1 cellular context compared by ENCODE assay signal in the genomic region with DNA sequence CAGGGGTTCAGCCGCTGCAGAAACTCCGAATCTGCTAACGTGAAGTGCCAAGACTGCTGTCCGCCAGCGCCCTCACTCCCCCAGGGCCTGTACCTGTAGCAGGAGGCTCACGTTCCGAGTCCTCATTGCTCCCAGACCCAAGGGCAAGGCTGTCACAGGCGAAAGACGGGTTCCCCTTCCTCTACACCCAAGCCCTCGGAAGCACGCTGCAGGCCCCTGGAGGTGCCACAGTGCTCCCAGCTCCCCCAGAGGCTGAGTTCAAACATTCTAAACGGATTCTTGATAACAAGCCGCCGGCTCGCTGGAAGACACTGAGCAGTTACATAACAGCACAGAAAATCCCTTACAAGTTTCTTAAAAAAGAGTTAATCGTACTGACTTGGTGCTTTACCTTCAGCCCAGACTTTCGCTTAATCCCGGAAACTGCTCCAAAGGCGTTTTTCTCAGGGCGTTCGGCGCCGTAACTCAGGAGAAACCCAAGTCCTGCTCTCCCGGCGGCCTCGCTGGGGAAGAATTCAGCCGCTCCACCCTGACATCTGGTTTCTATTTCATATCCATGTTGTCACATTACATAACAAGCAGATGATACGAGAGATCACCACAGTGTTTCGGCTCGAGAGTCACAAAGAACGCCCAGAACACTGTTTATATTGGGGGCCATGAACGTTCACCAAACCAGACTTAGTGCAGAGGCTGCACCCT.
TF ChIP-seq lines count a peak whose summit lies in the region.

No MANE protein-coding gene starts in this region.

TF ChIP-seq in IMR-90, 13 proteins besides CTCF, POLR2A, EP300 and RAD21 (continued from another document):
- TF ChIP-seq, protein P1, sequence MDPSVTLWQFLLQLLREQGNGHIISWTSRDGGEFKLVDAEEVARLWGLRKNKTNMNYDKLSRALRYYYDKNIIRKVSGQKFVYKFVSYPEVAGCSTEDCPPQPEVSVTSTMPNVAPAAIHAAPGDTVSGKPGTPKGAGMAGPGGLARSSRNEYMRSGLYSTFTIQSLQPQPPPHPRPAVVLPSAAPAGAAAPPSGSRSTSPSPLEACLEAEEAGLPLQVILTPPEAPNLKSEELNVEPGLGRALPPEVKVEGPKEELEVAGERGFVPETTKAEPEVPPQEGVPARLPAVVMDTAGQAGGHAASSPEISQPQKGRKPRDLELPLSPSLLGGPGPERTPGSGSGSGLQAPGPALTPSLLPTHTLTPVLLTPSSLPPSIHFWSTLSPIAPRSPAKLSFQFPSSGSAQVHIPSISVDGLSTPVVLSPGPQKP (IDR thresholded peaks at IDR 0.05; ENCODE audit: borderline replicate concordance, low read depth, low read length), result no peak
- TF ChIP-seq NFE2L2 (IDR thresholded peaks at IDR 0.05; ENCODE audit: low read depth, low read length) (no peak), BHLHE40 (IDR thresholded peaks at IDR 0.05; ENCODE audit: low read depth, low read length) (no peak), MAFK (IDR thresholded peaks at IDR 0.05; ENCODE audit: low read depth, low read length) (no peak)
TF ChIP-seq in IMR-90: peak in this region for 0.
